ENCODE assay signal across 21 cellular contexts in the genomic region with DNA sequence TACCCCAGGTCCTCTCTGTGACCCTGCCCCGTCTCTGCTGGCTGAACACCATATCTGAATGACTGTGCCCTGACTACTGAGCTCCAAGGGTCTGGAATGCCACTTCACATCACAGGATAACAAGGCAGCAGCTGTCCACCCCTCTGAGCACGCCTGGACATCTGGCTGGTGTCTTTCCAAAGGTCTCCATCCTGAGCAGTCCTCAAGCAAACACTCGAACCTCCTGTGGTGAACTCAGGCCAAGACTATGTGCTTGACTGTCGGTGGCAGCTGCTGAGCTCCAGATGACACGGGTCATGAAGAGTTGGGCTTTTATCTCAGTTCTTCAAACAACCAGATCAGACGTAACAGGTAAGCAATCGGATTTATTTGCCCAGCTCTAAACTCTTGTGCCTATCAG.
A peak's percentile ranks its signal among the peaks of the same experiment; 100 is the strongest.
DNase-seq lines count a peak whose midpoint lies in the region; ATAC-seq lines count a peak whose summit lies in the region.
"Had no signal": no experiment of that assay in that cellular context is flagged by ENCODE, and none has a peak within 500 bp of the region (broad histone marks: within the 10 kb centered on the region; RNA-seq: fewer than 3 reads in every experiment).

No MANE protein-coding gene starts in this region.

- peak; percentile 68 for DNase-seq in DMS 273 (lab: John Stamatoyannopoulos, UW; ENCODE audit: unreplicated experiment)
- no peak for DNase-seq in DMS 273 treated with DMSO at 0.1 percent for 48 hours (lab: John Stamatoyannopoulos, UW)
- peak; percentile 100 for DNase-seq in DMS53 treated with DMSO at 0.1 percent for 48 hours (lab: John Stamatoyannopoulos, UW; ENCODE audit: unreplicated experiment)
- DNase-seq in NCI-H2029 treated with DMSO at 0.1 percent for 48 hours (lab: John Stamatoyannopoulos, UW) = peak; percentile 97
- DNase-seq in SHP77 (lab: John Stamatoyannopoulos, UW) = peak; percentile 76 to 79
- DNase-seq in inferior parietal cortex (ENCODE audit: extremely low spot score) = no peak
- DNase-seq: activated CD4-positive, alpha-beta T cell treated with anti-CD3 and anti-CD28 coated beads for 1 hour; activated CD8-positive, alpha-beta memory T cell treated with anti-CD3 and anti-CD28 coated beads, Interleukin-2, amount 50 U/mL, for 48 hours; activated gamma-delta T cell; CD8-positive, alpha-beta T cell; kidney glomerular epithelial cell; naive thymus-derived CD4-positive, alpha-beta T cell; NCI-H2107; NCI-H748 treated with DMSO at 0.1 percent for 48 hours; PC-9; stimulated activated CD4-positive, alpha-beta T cell treated with anti-CD3 and anti-CD28 coated beads, Interleukin-12 subunit alpha, Interleukin-12 subunit beta, amount 100 ng/mL, for 4 hours; stimulated activated CD4-positive, alpha-beta T cell treated with anti-CD3 and anti-CD28 coated beads, Interleukin-4, amount 100 ng/mL, for 4 hours; stimulated activated naive CD8-positive, alpha-beta T cell treated with anti-CD3 and anti-CD28 coated beads, Interleukin-15, Interleukin-2, amounts not matched to agents 100 U/mL and 50 U/mL, for 24 hours; trophoblast cell had no signal

- ATAC-seq in HG02981 (IDR thresholded peaks at IDR 0.05; ENCODE audit: unreplicated experiment) (no peak), HG02678 (IDR thresholded peaks at IDR 0.05; ENCODE audit: unreplicated experiment) (no peak)
- ATAC-seq: CD8-positive, alpha-beta T cell; naive thymus-derived CD4-positive, alpha-beta T cell; stimulated activated naive CD8-positive, alpha-beta T cell treated with anti-CD3 and anti-CD28 coated beads, Interleukin-15, Interleukin-2, amounts not matched to agents 100 U/mL and 50 U/mL, for 24 hours had no signal

Comparison
In these comparisons a context has a peak if more than half of its experiments do, and no peak if none do; other contexts are left out.
1. DNase-seq: peak in DMS 273 (single experiment), DMS53 treated with DMSO at 0.1 percent for 48 hours (single experiment), NCI-H2029 treated with DMSO at 0.1 percent for 48 hours (single experiment) and SHP77 (2 of 2); none in DMS 273 treated with DMSO at 0.1 percent for 48 hours (single experiment) and inferior parietal cortex (single experiment).